8 cellular contexts compared by ENCODE assay signal in the genomic region with DNA sequence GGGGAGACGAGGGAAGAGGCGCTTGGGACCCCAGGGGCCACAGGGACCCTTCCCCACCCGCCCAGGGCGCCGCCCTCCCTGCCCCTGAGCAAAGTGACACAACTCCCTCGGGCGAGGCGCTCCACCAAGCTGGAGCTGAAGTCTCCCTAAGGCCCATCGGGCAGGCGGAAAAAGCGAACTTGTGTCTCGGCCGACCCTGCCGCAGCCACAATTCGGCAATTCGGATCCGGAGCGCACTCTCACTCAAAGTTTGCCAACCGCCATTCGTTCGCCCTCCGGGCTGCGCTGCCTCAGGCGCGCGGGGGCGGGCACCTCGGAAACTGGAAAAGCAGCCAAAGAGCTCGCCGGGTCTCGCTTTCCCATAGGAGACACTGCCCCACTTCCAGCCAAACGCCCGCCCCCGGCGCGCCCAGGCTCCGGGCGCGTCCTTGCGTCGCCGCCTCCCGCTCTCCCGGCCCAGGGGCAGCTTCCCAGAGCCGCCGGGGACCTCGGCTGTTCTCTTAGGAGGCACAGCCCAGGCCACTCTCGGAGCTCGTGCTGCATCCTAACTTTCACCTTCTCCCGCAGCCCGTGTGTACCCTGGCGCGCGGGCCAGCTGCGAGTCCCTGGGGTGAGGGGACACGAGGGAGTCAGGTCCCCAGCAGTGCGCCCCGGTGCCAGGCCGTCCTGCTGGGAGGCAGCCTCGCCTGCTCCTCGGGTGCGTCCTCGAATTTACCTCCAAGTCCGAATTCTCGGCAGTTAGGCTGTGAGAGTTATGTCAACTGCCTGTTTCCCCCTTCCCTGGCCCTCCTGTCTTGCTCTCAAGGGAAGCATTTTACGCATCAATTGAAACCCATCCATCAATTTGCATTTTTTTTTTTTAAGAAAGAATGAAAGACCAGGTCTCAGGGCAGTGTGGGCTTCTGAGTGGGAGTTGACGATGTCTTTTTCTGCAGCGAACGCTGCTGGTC. TPM values are rescaled to one million over a fixed set of nuclear protein-coding genes. Genes with fewer than 3 reads are reported as not detected.
DNase-seq lines count a peak whose midpoint lies in the region; ATAC-seq and TF ChIP-seq lines count a peak whose summit lies in the region.

No MANE protein-coding gene starts in this region.

- peak overlapping the region; percentile 87 to 97 (median 95) for H3K27ac ChIP-seq in esophagus squamous epithelium
- H3K27ac ChIP-seq in muscle layer of colon (ENCODE audit: low read depth, low read length): peak overlapping the region; percentile 58
- peak overlapping the region; percentile 86 for H3K27ac ChIP-seq in urinary bladder (ENCODE audit: low read depth)

- H3K4me3 ChIP-seq in NB4 (ENCODE audit: low read depth, low read length): peak overlapping the region; percentile 38
- peak overlapping the region; percentile 75 to 93 (median 82) for H3K4me3 ChIP-seq in esophagus squamous epithelium
- H3K4me3 ChIP-seq in muscle layer of colon (ENCODE audit: low read depth in 1 of 2, low read length in 2 of 2): peak overlapping the region; percentile 70 to 77
- peak overlapping the region; percentile 93 for H3K4me3 ChIP-seq in urinary bladder (ENCODE audit: low read depth, low read length)

- ATAC-seq in HG03196 (IDR thresholded peaks at IDR 0.05; ENCODE audit: unreplicated experiment): no peak

- H3K4me1 ChIP-seq in esophagus squamous epithelium (peaks cover 35 to 64% (median 41%) of the 10 kb centered on the region in 3 donors), muscle layer of colon (ENCODE audit: insufficient read depth, low read length) (peaks cover 35% of the 10 kb centered on the region), urinary bladder (ENCODE audit: insufficient read depth) (no peaks in the 10 kb centered on the region)

- H3K36me3 ChIP-seq in esophagus squamous epithelium (no peaks in the 10 kb centered on the region), muscle layer of colon (ENCODE audit: insufficient read depth, low read length) (no peaks in the 10 kb centered on the region), urinary bladder (ENCODE audit: insufficient read depth) (no peaks in the 10 kb centered on the region)

- H3K9ac ChIP-seq in muscle layer of colon (ENCODE audit: low read length): no peak overlapping the region

- H3K27me3 ChIP-seq in esophagus squamous epithelium (peaks cover 0 to 47% (median 2%) of the 10 kb centered on the region in 4 donors), muscle layer of colon (ENCODE audit: control insufficient read depth in 1 of 2, insufficient read depth in 2 of 2, low read length in 2 of 2) (peaks cover 4 to 36% of the 10 kb centered on the region in 2 donors)

- intact Hi-C loops in esophagus squamous epithelium (cut with DNase I): no loop called here

- TF ChIP-seq CTCF in NB4 (IDR thresholded peaks at IDR 0.05; ENCODE audit: low read depth, low read length) (no peak), esophagus squamous epithelium (IDR thresholded peaks at IDR 0.05) (peak in 1 of 6 experiments; percentile 2)

- no peak for TF ChIP-seq POLR2A in NB4 (IDR thresholded peaks at IDR 0.05; ENCODE audit: extremely low read depth, insufficient read length)
- TF ChIP-seq POLR2A in esophagus squamous epithelium (IDR thresholded peaks at IDR 0.05): peak in 1 of 4 donors; percentile 14

- DNase-seq in stimulated activated CD4-positive, alpha-beta T cell treated with anti-CD3 and anti-CD28 coated beads, Interleukin-15, amount 100 ng/mL, for 24 hours: peak; percentile 36
- DNase-seq in stimulated activated CD4-positive, alpha-beta T cell treated with anti-CD3 and anti-CD28 coated beads, Interleukin-2, amount 100 ng/mL, for 48 hours: no peak
- DNase-seq in NB4 (ENCODE audit: low read depth) (peak; percentile 71), esophagus squamous epithelium (lab: John Stamatoyannopoulos, UW) (no peak)
- DNase-seq in activated CD4-positive, alpha-beta T cell treated with anti-CD3 and anti-CD28 coated beads, Interleukin-2, amount 50 U/mL, for 48 hours: peak; percentile 17 to 19

- no peaks in the 10 kb centered on the region for H3K9me3 ChIP-seq in esophagus squamous epithelium
- H3K9me3 ChIP-seq in muscle layer of colon (ENCODE audit: low read length): no peaks in the 10 kb centered on the region

- 0 to 2% methylated on average over 9 to 26 of the region's 69 CpGs for WGBS in esophagus squamous epithelium, 2 donors
- WGBS in urinary bladder: under 1% methylated on average over 69 of the region's 69 CpGs

RNA-seq across cellular contexts. Expression of a gene that starts 1.4 kb away (rescaled TPM):
- total RNA-seq in esophagus squamous epithelium: 10 to 100 TPM; 46.0 to 67.1 (median 56.6) TPM
- 12.1 TPM for total RNA-seq in urinary bladder
- polyA plus RNA-seq in urinary bladder: 9.7 TPM

Comparison
In these comparisons a context has a peak if more than half of its experiments do, and no peak if none do; other contexts are left out.
1. DNase-seq: peak in stimulated activated CD4-positive, alpha-beta T cell treated with anti-CD3 and anti-CD28 coated beads, Interleukin-15, amount 100 ng/mL, for 24 hours (single experiment), NB4 (single experiment) and activated CD4-positive, alpha-beta T cell treated with anti-CD3 and anti-CD28 coated beads, Interleukin-2, amount 50 U/mL, for 48 hours (2 of 2); none in stimulated activated CD4-positive, alpha-beta T cell treated with anti-CD3 and anti-CD28 coated beads, Interleukin-2, amount 100 ng/mL, for 48 hours (0 of 2) and esophagus squamous epithelium (single experiment).
2. H3K4me3 ChIP-seq: peak in every context shown above with its lines; median percentile 93 in urinary bladder; 82 in esophagus squamous epithelium; 74 in muscle layer of colon; 38 in NB4.
3. Peak in every context shown above with its lines, with median percentiles within 50 percentile points of each other: H3K27ac ChIP-seq.